In the genomic region with DNA sequence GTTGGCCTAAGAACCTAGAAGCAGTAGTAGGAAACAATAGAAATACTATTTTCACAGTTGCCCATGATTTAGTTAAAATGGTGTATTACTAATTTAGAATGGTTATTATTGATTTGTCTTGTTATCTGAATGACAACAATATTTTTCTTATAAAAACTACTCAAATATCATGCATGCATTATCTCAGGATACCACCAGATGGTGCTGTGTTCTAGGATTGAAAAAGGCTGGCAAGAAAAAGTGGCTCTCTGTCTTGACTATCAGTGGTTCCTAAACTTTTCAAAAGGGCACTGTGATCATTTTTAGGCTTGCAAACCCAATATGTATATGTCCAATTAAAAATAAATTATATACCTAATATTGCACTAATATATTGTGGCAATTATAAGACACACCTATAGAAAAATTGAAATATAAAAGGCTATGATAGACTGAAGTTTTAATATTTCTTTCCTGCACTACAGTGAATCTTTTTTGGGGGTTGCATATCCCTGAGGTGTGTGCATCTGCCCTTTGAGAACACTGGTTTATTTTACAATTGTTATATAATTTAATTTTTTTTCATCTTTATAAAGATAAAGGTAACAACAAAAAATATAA, we compare ENCODE assay signal across 9 cellular contexts.
DNase-seq lines count a peak whose midpoint lies in the region; ATAC-seq, FAIRE-seq and TF ChIP-seq lines count a peak whose summit lies in the region.
"Had no signal": no experiment of that assay in that cellular context is flagged by ENCODE, and none has a peak within 500 bp of the region (broad histone marks: within the 10 kb centered on the region; RNA-seq: fewer than 3 reads in every experiment).

No MANE protein-coding gene starts in this region.

- TF ChIP-seq CTCF in CD14-positive monocyte (IDR thresholded peaks at IDR 0.05): peak; percentile 85
- peak; percentile 80 for TF ChIP-seq CTCF in GM13977 (IDR thresholded peaks at IDR 0.05; ENCODE audit: extremely low read depth, insufficient read depth, missing control alignments)
- TF ChIP-seq CTCF in astrocyte (IDR thresholded peaks at IDR 0.05; ENCODE audit: insufficient read depth, low read depth, low read length): peak; percentile 85

- no peaks in the 10 kb centered on the region for H3K27me3 ChIP-seq in astrocyte (ENCODE audit: insufficient read depth, low read length)

- no peak overlapping the region for H3K27ac ChIP-seq in astrocyte (ENCODE audit: low read depth, low read length)

- in situ Hi-C loops in GM13977 (cut with MboI; ENCODE audit: low pct_unique_long_range_greater_than_20kb, low sequenced_read_pairs, unreplicated experiment): no loop called here

- peak; percentile 86 for ATAC-seq in left lobe of liver
- ATAC-seq in GM19023 (IDR thresholded peaks at IDR 0.05; ENCODE audit: unreplicated experiment): no peak
- no peak for ATAC-seq in GM21737 (IDR thresholded peaks at IDR 0.05; ENCODE audit: unreplicated experiment)

- H3K4me1 Mint-ChIP-seq in CD14-positive monocyte (no peaks in the 10 kb centered on the region), astrocyte (ENCODE audit: low read depth, unreplicated experiment) (peaks cover 25% of the 10 kb centered on the region)
- H3K4me1 Mint-ChIP-seq: memory B cell had no signal

- no peaks in the 10 kb centered on the region for H4K20me1 ChIP-seq in astrocyte (ENCODE audit: insufficient read depth, low read length)

- H3K4me3 Mint-ChIP-seq in CD14-positive monocyte (no peak overlapping the region), astrocyte (ENCODE audit: unreplicated experiment) (no peak overlapping the region)
- H3K4me3 Mint-ChIP-seq: memory B cell had no signal

- H3K36me3 ChIP-seq in astrocyte (ENCODE audit: insufficient read depth, low read length): no peaks in the 10 kb centered on the region

- H3K27me3 Mint-ChIP-seq in CD14-positive monocyte (ENCODE audit: low read depth in 3 of 3) (peaks cover 0 to 4% (median 2%) of the 10 kb centered on the region in 3 donors), astrocyte (ENCODE audit: low read depth, unreplicated experiment) (no peaks in the 10 kb centered on the region)

- intact Hi-C loops in CD14-positive monocyte (cut with micrococcal nuclease): loop anchor here in 1 of 2 donors (5.0 kb wide), 1 partner anchor 1088 kb away; no protein-coding TSS in a partner anchor

- FAIRE-seq in astrocyte (lab: Jason Lieb, UNC): peak; percentile 13

- no peak overlapping the region for H2AFZ ChIP-seq in astrocyte (ENCODE audit: low read depth, low read length)

- no peak overlapping the region for H3K9ac ChIP-seq in astrocyte (ENCODE audit: low read length)

- no peaks in the 10 kb centered on the region for H3K79me2 ChIP-seq in astrocyte (ENCODE audit: insufficient read depth, low read length)

- DNase-seq in CD14-positive monocyte (ENCODE audit: low spot score): no peak
- DNase-seq in GM13977 (ENCODE audit: low spot score): peak; percentile 28
- DNase-seq in NCI-H2029 treated with DMSO at 0.1 percent for 48 hours (lab: John Stamatoyannopoulos, UW): peak; percentile 20
- DNase-seq in astrocyte (ENCODE audit: low read depth): peak; percentile 15
- DNase-seq in left lobe of liver (ENCODE audit: low spot score): no peak
- no peak for DNase-seq in foreskin melanocyte

- no peak overlapping the region for H3K4me2 ChIP-seq in astrocyte (ENCODE audit: low read length)

- no peaks in the 10 kb centered on the region for H3K9me3 Mint-ChIP-seq in CD14-positive monocyte
- H3K9me3 Mint-ChIP-seq in astrocyte (ENCODE audit: unreplicated experiment): no peaks in the 10 kb centered on the region
- H3K9me3 Mint-ChIP-seq: memory B cell had no signal

- H3K36me3 Mint-ChIP-seq in CD14-positive monocyte (no peaks in the 10 kb centered on the region), astrocyte (ENCODE audit: low read depth, unreplicated experiment) (no peaks in the 10 kb centered on the region)
- H3K36me3 Mint-ChIP-seq: memory B cell had no signal

- H3K27ac Mint-ChIP-seq in CD14-positive monocyte: no peak overlapping the region
- H3K27ac Mint-ChIP-seq in astrocyte (ENCODE audit: unreplicated experiment): no peak overlapping the region
- H3K27ac Mint-ChIP-seq: memory B cell had no signal

- no peak overlapping the region for H3K4me3 ChIP-seq in astrocyte (ENCODE audit: insufficient read depth, low read depth, low read length)

- peaks cover 18% of the 10 kb centered on the region for H3K4me1 ChIP-seq in astrocyte (ENCODE audit: insufficient read depth, low read length)

- no peaks in the 10 kb centered on the region for H3K9me3 ChIP-seq in astrocyte (ENCODE audit: insufficient read depth, low read depth, low read length)

Comparison
In these comparisons a context has a peak if more than half of its experiments do, and no peak if none do; other contexts are left out.
1. DNase-seq: peak in GM13977 (single experiment), NCI-H2029 treated with DMSO at 0.1 percent for 48 hours (single experiment) and astrocyte (single experiment); none in CD14-positive monocyte (single experiment), left lobe of liver (single experiment) and foreskin melanocyte (single experiment).
2. Peak in every context shown above with its lines, with median percentiles within 50 percentile points of each other: CTCF ChIP-seq.